ENCODE assay signal across 10 cellular contexts in genomic region chr12:4809449-4810218, GRCh38.
DNase-seq lines count a peak whose midpoint lies in the region; ATAC-seq and TF ChIP-seq lines count a peak whose summit lies in the region.
"Had no signal": no experiment of that assay in that cellular context is flagged by ENCODE, and none has a peak within 500 bp of the region (broad histone marks: within the 10 kb centered on the region; RNA-seq: fewer than 3 reads in every experiment).

No MANE protein-coding gene starts in this region.

- peak overlapping the region; percentile 83 for H3K4me3 Mint-ChIP-seq in neural progenitor cell

- peak overlapping the region; percentile 53 to 70 (median 62) for H3K4me3 ChIP-seq in BLaER1 treated with 17β-estradiol and CSF1 and Interleukin-3, amounts not matched to agents 10 nM and 100 nM
- H3K4me3 ChIP-seq in endocrine pancreas (ENCODE audit: control insufficient read depth, insufficient read depth, low read length): no peak overlapping the region
- peak overlapping the region; percentile 87 for H3K4me3 ChIP-seq in neural progenitor cell

- H3K79me2 ChIP-seq in neural progenitor cell (ENCODE audit: low read depth): no peaks in the 10 kb centered on the region

- no peak overlapping the region for H3K27ac Mint-ChIP-seq in neural progenitor cell

- peaks cover 24 to 68% (median 54%) of the 10 kb centered on the region in 10 experiments for H3K4me1 ChIP-seq in BLaER1 treated with 17β-estradiol and CSF1 and Interleukin-3, amounts not matched to agents 10 nM and 100 nM
- H3K4me1 ChIP-seq in endocrine pancreas (ENCODE audit: control insufficient read depth, insufficient read depth, low read length): peaks cover 14% of the 10 kb centered on the region
- peaks cover 18% of the 10 kb centered on the region for H3K4me1 ChIP-seq in neural progenitor cell

- H3K36me3 ChIP-seq in BLaER1 treated with 17β-estradiol and CSF1 and Interleukin-3, amounts not matched to agents 10 nM and 100 nM: peaks cover 0 to 9% (median 0%) of the 10 kb centered on the region in 11 experiments; a peak in 4 of 22 replicates
- H3K36me3 ChIP-seq in endocrine pancreas (ENCODE audit: control insufficient read depth, insufficient read depth, low read length) (no peaks in the 10 kb centered on the region), neural progenitor cell (no peaks in the 10 kb centered on the region)
- H3K36me3 ChIP-seq: right lobe of liver had no signal

- peaks cover 37% of the 10 kb centered on the region for H3K27me3 Mint-ChIP-seq in neural progenitor cell (ENCODE audit: insufficient read depth, low read depth)

- H3K9me3 ChIP-seq in BLaER1 treated with 17β-estradiol and CSF1 and Interleukin-3, amounts not matched to agents 10 nM and 100 nM (replicated peaks in 1 of 11): peaks cover 0 to 11% (median 0%) of the 10 kb centered on the region in 11 experiments; a peak in 6 of 22 replicates
- H3K9me3 ChIP-seq in endocrine pancreas (ENCODE audit: control insufficient read depth, low read length): no peaks in the 10 kb centered on the region
- H3K9me3 ChIP-seq in neural progenitor cell (ENCODE audit: low read depth): no peaks in the 10 kb centered on the region
- H3K9me3 ChIP-seq: right lobe of liver had no signal

- H4K20me1 ChIP-seq in BLaER1 treated with 17β-estradiol and CSF1 and Interleukin-3, amounts not matched to agents 10 nM and 100 nM: peaks cover 0 to 43% (median 0%) of the 10 kb centered on the region in 11 experiments; a peak in 7 of 22 replicates
- H4K20me1 ChIP-seq in neural progenitor cell (ENCODE audit: low read depth): peaks cover 6% of the 10 kb centered on the region

- ATAC-seq in GM18498 (IDR thresholded peaks at IDR 0.05; ENCODE audit: unreplicated experiment) (no peak), GM18909 (IDR thresholded peaks at IDR 0.05; ENCODE audit: poor library complexity, unreplicated experiment) (no peak)

- H3F3A ChIP-seq in neural progenitor cell (ENCODE audit: low read depth): peaks cover 30% of the 10 kb centered on the region

- H3K4me1 Mint-ChIP-seq in neural progenitor cell: peaks cover 15% of the 10 kb centered on the region

- H3K9me3 Mint-ChIP-seq in neural progenitor cell: peaks cover 3% of the 10 kb centered on the region

- H3K27me3 ChIP-seq in BLaER1 treated with 17β-estradiol and CSF1 and Interleukin-3, amounts not matched to agents 10 nM and 100 nM: peaks cover 47 to 80% (median 54%) of the 10 kb centered on the region in 11 experiments
- H3K27me3 ChIP-seq in endocrine pancreas (ENCODE audit: control insufficient read depth, insufficient read depth, low read length) (no peaks in the 10 kb centered on the region), neural progenitor cell (peaks cover 65% of the 10 kb centered on the region)

- peak; percentile 27 for DNase-seq in NCI-H146 treated with DMSO at 0.1 percent for 48 hours (lab: John Stamatoyannopoulos, UW; ENCODE audit: unreplicated experiment)
- peak; percentile 66 for DNase-seq in neural progenitor cell (ENCODE audit: low spot score)
- no peak for DNase-seq in cerebellum (ENCODE audit: low spot score)
- DNase-seq in Kasumi-1 (lab: John Stamatoyannopoulos, UW): no peak
- DNase-seq: KG1, right lobe of liver had no signal

- H3K9ac ChIP-seq in BLaER1 treated with 17β-estradiol and CSF1 and Interleukin-3, amounts not matched to agents 10 nM and 100 nM: peak overlapping the region; percentile 18 to 76 (median 51); a peak in 16 of 22 replicates
- H3K9ac ChIP-seq in endocrine pancreas (ENCODE audit: control insufficient read depth, insufficient read depth, low read length) (peak overlapping the region; percentile 94), neural progenitor cell (no peak overlapping the region)

- H3K4me2 ChIP-seq in BLaER1 treated with 17β-estradiol and CSF1 and Interleukin-3, amounts not matched to agents 10 nM and 100 nM: peak overlapping the region; percentile 89 to 98 (median 96)
- H3K4me2 ChIP-seq in neural progenitor cell: peak overlapping the region; percentile 100

- no peak for TF ChIP-seq CTCF in neural progenitor cell (IDR thresholded peaks at IDR 0.05)

- peaks cover 8% of the 10 kb centered on the region for H3K36me3 Mint-ChIP-seq in neural progenitor cell

- peak overlapping the region in 2 of 11 experiments; percentile 37 to 57; a peak in 2 of 22 replicates for H3K27ac ChIP-seq in BLaER1 treated with 17β-estradiol and CSF1 and Interleukin-3, amounts not matched to agents 10 nM and 100 nM
- no peak overlapping the region for H3K27ac ChIP-seq in neural progenitor cell
- H3K27ac ChIP-seq: right lobe of liver had no signal

- peak overlapping the region; percentile 100 for H2AFZ ChIP-seq in neural progenitor cell (replicated peaks)

Comparison
In these comparisons a context has a peak if more than half of its experiments do, and no peak if none do; other contexts are left out.
1. DNase-seq: peak in NCI-H146 treated with DMSO at 0.1 percent for 48 hours (single experiment) and neural progenitor cell (single experiment); none in cerebellum (single experiment) and Kasumi-1 (0 of 2).